Comparison of ENCODE assay signal across 20 cellular contexts in the genomic region with DNA sequence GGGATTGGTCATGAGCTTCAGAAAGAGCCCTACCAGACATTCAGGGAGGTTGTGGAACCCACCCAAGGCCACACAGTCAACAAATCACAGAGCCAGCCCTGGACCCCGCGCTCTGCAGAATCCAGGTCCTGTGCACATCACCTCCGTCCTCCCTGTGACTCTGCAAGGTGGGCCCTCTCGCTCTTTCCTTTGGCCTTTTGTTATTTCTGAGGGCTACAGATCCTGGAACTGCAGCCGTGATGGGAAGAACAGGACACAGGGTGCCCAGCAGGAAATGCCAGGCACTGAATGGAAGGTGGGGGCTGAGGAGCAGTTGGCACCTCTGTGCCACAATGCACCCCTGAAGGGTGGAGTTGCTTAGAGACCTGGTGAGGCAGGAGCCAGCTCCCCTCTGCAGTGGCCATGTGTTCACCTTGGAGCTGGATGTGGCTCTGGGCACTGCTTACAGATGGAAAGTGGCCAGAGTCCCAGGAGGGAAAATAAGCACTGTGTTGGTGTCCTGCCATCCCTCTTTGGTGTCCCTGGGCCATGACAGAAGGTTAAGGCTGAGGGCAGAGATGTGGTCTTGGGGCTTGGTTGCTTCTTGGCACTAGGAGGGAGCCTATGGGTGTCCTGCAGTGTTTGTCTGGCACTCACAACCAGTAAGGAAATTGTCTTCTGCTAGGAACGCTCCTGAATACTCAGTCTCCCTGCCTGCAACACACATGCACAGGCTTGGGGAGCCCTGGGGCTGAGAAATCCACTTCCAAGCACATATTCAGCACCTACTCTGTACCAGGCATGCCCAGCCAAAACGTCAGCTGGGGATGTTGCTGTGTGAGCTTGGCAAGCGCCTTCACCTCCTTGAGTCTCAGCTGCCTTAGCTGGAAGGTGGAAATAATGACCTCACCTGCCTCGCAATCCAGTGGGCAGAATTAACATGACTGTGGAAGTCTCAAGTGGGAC.
DNase-seq lines count a peak whose midpoint lies in the region; ATAC-seq and TF ChIP-seq lines count a peak whose summit lies in the region.
"Had no signal": no experiment of that assay in that cellular context is flagged by ENCODE, and none has a peak within 500 bp of the region (broad histone marks: within the 10 kb centered on the region; RNA-seq: fewer than 3 reads in every experiment).

No MANE protein-coding gene starts in this region.

- no peaks in the 10 kb centered on the region for H3K36me3 Mint-ChIP-seq in activated naive CD4-positive, alpha-beta T cell treated with anti-CD3 and anti-CD28 coated beads, Interleukin-2, amount 50 U/mL, for 72 hours
- H3K36me3 Mint-ChIP-seq: natural killer cell had no signal

- H2AK9ac ChIP-seq in IMR-90 (replicated peaks; ENCODE audit: low read depth, low read length, poor library complexity) = no peak overlapping the region

- dilution Hi-C loops in IMR-90 (cut with HindIII; ENCODE audit: low sequenced_read_pairs, unreplicated experiment) = no loop called here

- H3K9me3 ChIP-seq in IMR-90 (ENCODE audit: control insufficient read depth, insufficient read depth, low read length) (peaks cover 6% of the 10 kb centered on the region), psoas muscle (no peaks in the 10 kb centered on the region)
- H3K9me3 ChIP-seq: Peyer's patch, transverse colon had no signal

- H3K9me3 Mint-ChIP-seq in activated naive CD4-positive, alpha-beta T cell treated with anti-CD3 and anti-CD28 coated beads, Interleukin-2, amount 50 U/mL, for 72 hours = no peaks in the 10 kb centered on the region
- H3K9me3 Mint-ChIP-seq: dendritic cell treated with granulocyte-macrophage colony-stimulating factor and Interleukin-4, amounts not matched to agents 40 ng/mL and 50 ng/mL, for 4 days; natural killer cell had no signal

- ATAC-seq in IMR-90 (ENCODE audit: low read depth) (no peak; the same call in 1 of the 2 replicates), left cardiac atrium (peak; percentile 21 to 67), psoas muscle (peak; percentile 39 to 60 (median 54))
- no peak for ATAC-seq in activated naive CD4-positive, alpha-beta T cell treated with anti-CD3 and anti-CD28 coated beads, Interleukin-2, amount 50 U/mL, for 72 hours
- ATAC-seq: HCT116 had no signal

- H4K8ac ChIP-seq in IMR-90 (ENCODE audit: low read depth in 2 of 2, low read length in 2 of 2) = no peak overlapping the region

- H3K27ac ChIP-seq in IMR-90 (ENCODE audit: insufficient read depth, low read length) (no peak overlapping the region), psoas muscle (peak overlapping the region; percentile 79)
- H3K27ac ChIP-seq: brain microvascular endothelial cell, Peyer's patch, transverse colon, WERI-Rb-1 had no signal

- H3K4me3 ChIP-seq in IMR-90 (ENCODE audit: insufficient read depth, low read depth, low read length) = no peak overlapping the region
- H3K4me3 ChIP-seq in psoas muscle = no peak overlapping the region
- H3K4me3 ChIP-seq: Peyer's patch, skin epidermis, transverse colon had no signal

- 87% methylated on average over 3 of the region's 9 CpGs; no CpG with 5 or more reads in 1 of the 2 experiments for WGBS in IMR-90 (ENCODE audit: extremely low coverage in 2 of 2, insufficient read length in 1 of 2), 2 experiments
- 45 to 60% (median 53%) methylated on average over 9 of the region's 9 CpGs for WGBS in psoas muscle, 3 donors

- no peak overlapping the region for H3K14ac ChIP-seq in IMR-90 (replicated peaks; ENCODE audit: low read depth, low read length)

- intact Hi-C loops in IMR-90 (cut with micrococcal nuclease) = no loop called here
- intact Hi-C loops in left cardiac atrium (cut with DNase I) = no loop called here
- intact Hi-C loops in psoas muscle (cut with DNase I) = no loop called here

- no peak overlapping the region for H3K27ac Mint-ChIP-seq in activated naive CD4-positive, alpha-beta T cell treated with anti-CD3 and anti-CD28 coated beads, Interleukin-2, amount 50 U/mL, for 72 hours
- H3K27ac Mint-ChIP-seq: dendritic cell treated with granulocyte-macrophage colony-stimulating factor and Interleukin-4, amounts not matched to agents 40 ng/mL and 50 ng/mL, for 4 days; natural killer cell had no signal

- BruUV-seq in IMR-90 (replicated peaks; lab: Mats Ljungman, UMichigan) = no TSS peak

- no peaks in the 10 kb centered on the region for H3K9me1 ChIP-seq in IMR-90 (ENCODE audit: insufficient read depth, low read length)

- H4K5ac ChIP-seq in IMR-90 (ENCODE audit: low read depth, low read length) = no peak overlapping the region; the same call in 1 of the 2 replicates

- 0 out of 2 replicates have a peak overlapping the region, but pooled peaks have one; percentile 29 for H2AK5ac ChIP-seq in IMR-90 (ENCODE audit: low read depth, low read length)

- TF ChIP-seq POLR2A in IMR-90 (IDR thresholded peaks at IDR 0.05; ENCODE audit: low read depth, low read length) = no peak

- no peak overlapping the region for H3K4me2 ChIP-seq in IMR-90 (ENCODE audit: low read depth, low read length)

- H3K23ac ChIP-seq in IMR-90 (ENCODE audit: low read depth, low read length) = no peak overlapping the region

- no peaks in the 10 kb centered on the region for H3K79me1 ChIP-seq in IMR-90 (ENCODE audit: low read depth in 1 of 2, low read length in 2 of 2)

- no peak overlapping the region for H4K91ac ChIP-seq in IMR-90 (ENCODE audit: insufficient read depth, low read depth, low read length)

- no peak overlapping the region for H2BK120ac ChIP-seq in IMR-90 (ENCODE audit: low read depth, low read length)

- H3K9ac ChIP-seq in IMR-90 (ENCODE audit: low read depth, low read length) = no peak overlapping the region

- no peak overlapping the region for H2AFZ ChIP-seq in IMR-90 (replicated peaks; ENCODE audit: low read length, poor library complexity)

- TF ChIP-seq RAD21 in IMR-90 (IDR thresholded peaks at IDR 0.05; ENCODE audit: low read length) = no peak

- H4K20me1 ChIP-seq in IMR-90 (ENCODE audit: insufficient read depth, low read length) = no peaks in the 10 kb centered on the region

- H3K4me1 ChIP-seq in IMR-90 (ENCODE audit: control insufficient read depth, insufficient read depth, low read length) (peaks cover 12% of the 10 kb centered on the region; the same call in 1 of the 2 replicates), psoas muscle (peaks cover 49% of the 10 kb centered on the region)
- H3K4me1 ChIP-seq: Peyer's patch, transverse colon had no signal

- H3K18ac ChIP-seq in IMR-90 (ENCODE audit: low read depth, low read length) = no peak overlapping the region; the same call in 1 of the 2 replicates

- DNase-seq in IMR-90 (no peak), NCI-H226 (peak; percentile 45), left cardiac atrium (no peak), psoas muscle (no peak), hypothalamus (lab: John Stamatoyannopoulos, UW) (no peak), GF-D8 (lab: John Stamatoyannopoulos, UW) (no peak)
- no peak for DNase-seq in activated naive CD4-positive, alpha-beta T cell treated with anti-CD3 and anti-CD28 coated beads, Interleukin-2, amount 50 U/mL, for 72 hours (ENCODE audit: low spot score in 2 of 2)
- DNase-seq: activated effector memory CD4-positive, alpha-beta T cell treated with anti-CD3 and anti-CD28 coated beads, Interleukin-2, amount 50 U/mL, for 16 hours; brain microvascular endothelial cell; Karpas-422; natural killer cell; NCI-H1105 treated with DMSO at 0.1 percent for 48 hours; Peyer's patch; stimulated activated CD4-positive, alpha-beta T cell treated with anti-CD3 and anti-CD28 coated beads, Interleukin-2, amount 100 ng/mL, for 24 hours; stimulated activated naive CD4-positive, alpha-beta T cell treated with Interleukin-2 at 50 U/mL for 16 hours; transverse colon had no signal

- in situ Hi-C loops in IMR-90 (cut with MboI; ENCODE audit: low sequenced_read_pairs) = no loop called here

- H3K56ac ChIP-seq in IMR-90 (ENCODE audit: extremely low read depth, insufficient read depth, low read length) = no peak overlapping the region

- no peak overlapping the region for H2BK5ac ChIP-seq in IMR-90 (ENCODE audit: low read depth, low read length, poor library complexity, severe bottlenecking)

- H3K4ac ChIP-seq in IMR-90 (ENCODE audit: low read depth, low read length) = no peak overlapping the region

- H3K36me3 ChIP-seq in IMR-90 (ENCODE audit: control insufficient read depth, insufficient read depth, low read length) (no peaks in the 10 kb centered on the region), psoas muscle (ENCODE audit: insufficient read depth in 1 of 2, low read depth in 1 of 2) (no peaks in the 10 kb centered on the region)
- H3K36me3 ChIP-seq: brain microvascular endothelial cell, Peyer's patch, transverse colon, WERI-Rb-1 had no signal

- H2BK15ac ChIP-seq in IMR-90 (ENCODE audit: low read depth, low read length) = no peak overlapping the region

- POLR2A ChIA-PET in IMR-90 (lab: Charles Lee; ENCODE audit: unreplicated experiment) = no interaction called here

- H2BK20ac ChIP-seq in IMR-90 (ENCODE audit: low read depth, low read length) = no peak overlapping the region

- no peak for TF ChIP-seq CTCF in IMR-90 (conservative IDR thresholded peaks at IDR 0.05; ENCODE audit: low read depth, low read length)
- no peak for TF ChIP-seq CTCF in psoas muscle (IDR thresholded peaks at IDR 0.05)

- H3K27me3 ChIP-seq in IMR-90 (ENCODE audit: control insufficient read depth, insufficient read depth, low read length) (peaks cover 25% of the 10 kb centered on the region), psoas muscle (ENCODE audit: insufficient read depth in 3 of 3, low read length in 2 of 3) (no peaks in the 10 kb centered on the region)
- H3K27me3 ChIP-seq: Peyer's patch, transverse colon had no signal

- CTCF ChIA-PET in IMR-90 (lab: Yijun Ruan, JAX) = no interaction called here

TF ChIP-seq in IMR-90, 13 proteins besides CTCF, POLR2A, EP300 and RAD21 (continues in another document):
- TF ChIP-seq MAFK (IDR thresholded peaks at IDR 0.05; ENCODE audit: low read depth, low read length) = no peak
- TF ChIP-seq RCOR1 (IDR thresholded peaks at IDR 0.05; ENCODE audit: insufficient replicate concordance, low read length) = no peak
- TF ChIP-seq NFE2L2 (IDR thresholded peaks at IDR 0.05; ENCODE audit: low read depth, low read length) = no peak
- TF ChIP-seq MXI1 (IDR thresholded peaks at IDR 0.05; ENCODE audit: borderline replicate concordance, low read depth, low read length) = no peak
- TF ChIP-seq, protein P1, sequence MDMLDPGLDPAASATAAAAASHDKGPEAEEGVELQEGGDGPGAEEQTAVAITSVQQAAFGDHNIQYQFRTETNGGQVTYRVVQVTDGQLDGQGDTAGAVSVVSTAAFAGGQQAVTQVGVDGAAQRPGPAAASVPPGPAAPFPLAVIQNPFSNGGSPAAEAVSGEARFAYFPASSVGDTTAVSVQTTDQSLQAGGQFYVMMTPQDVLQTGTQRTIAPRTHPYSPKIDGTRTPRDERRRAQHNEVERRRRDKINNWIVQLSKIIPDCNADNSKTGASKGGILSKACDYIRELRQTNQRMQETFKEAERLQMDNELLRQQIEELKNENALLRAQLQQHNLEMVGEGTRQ (IDR thresholded peaks at IDR 0.05; ENCODE audit: low read depth, low read length) = no peak

Comparison
In these comparisons a context has a peak if more than half of its experiments do, and no peak if none do; other contexts are left out.
1. ATAC-seq: peak in left cardiac atrium (2 of 2) and psoas muscle (4 of 4); none in IMR-90 (single experiment) and activated naive CD4-positive, alpha-beta T cell treated with anti-CD3 and anti-CD28 coated beads, Interleukin-2, amount 50 U/mL, for 72 hours (0 of 2).